Comparison of ENCODE assay signal across 8 cellular contexts in the genomic region with DNA sequence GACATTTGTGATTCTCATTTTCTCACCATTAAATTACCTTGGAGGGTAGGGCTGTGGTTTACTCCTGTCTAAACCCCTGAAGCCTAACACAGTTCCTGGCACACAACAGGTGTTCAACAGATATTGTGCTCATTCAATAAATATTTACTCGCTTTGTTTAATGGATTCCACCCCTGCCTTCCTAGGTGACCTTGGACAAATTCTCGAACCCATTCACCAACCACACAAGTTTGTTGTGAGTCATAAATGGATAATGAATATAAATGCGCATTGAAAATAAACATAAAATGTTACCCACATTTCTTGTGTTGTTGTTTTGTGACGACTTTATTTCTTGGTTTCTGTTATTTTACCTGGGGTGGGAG. TPM values are rescaled to one million over a fixed set of nuclear protein-coding genes. Genes with fewer than 3 reads are reported as not detected.
DNase-seq lines count a peak whose midpoint lies in the region; ATAC-seq lines count a peak whose summit lies in the region.

No MANE protein-coding gene starts in this region.

- H3K27me3 Mint-ChIP-seq in CD8-positive, alpha-beta memory T cell: peaks cover 0 to 3% of the 10 kb centered on the region in 2 donors
- H3K27me3 Mint-ChIP-seq in activated T-helper 1 cell treated with anti-CD3 and anti-CD28 coated beads, Interleukin-12 subunit alpha, Interleukin-12 subunit beta, Interleukin-2, Interleukin-4 antibody, amounts not matched to agents 30 ng/mL and 10 ng/mL and 1 ng/mL, durations not matched to agents 14 hours and 24 hours and 36 hours (ENCODE audit: insufficient read depth): no peaks in the 10 kb centered on the region
- H3K27me3 Mint-ChIP-seq in natural killer cell treated with Interleukin-12 subunit alpha and Interleukin-12 subunit beta and Interleukin-15 and Interleukin-18, amount 100 ng/mL, for 72 hours: no peaks in the 10 kb centered on the region

- no peak for DNase-seq in CD8-positive, alpha-beta memory T cell
- no peak for DNase-seq in activated T-helper 1 cell treated with anti-CD3 and anti-CD28 coated beads, Interleukin-12 subunit alpha, Interleukin-12 subunit beta, Interleukin-2, Interleukin-4 antibody, amounts not matched to agents 30 ng/mL and 10 ng/mL and 1 ng/mL, durations not matched to agents 14 hours and 24 hours and 36 hours (ENCODE audit: low spot score)
- no peak for DNase-seq in natural killer cell treated with Interleukin-12 subunit alpha and Interleukin-12 subunit beta and Interleukin-15 and Interleukin-18, amount 100 ng/mL, for 72 hours (ENCODE audit: low spot score)
- DNase-seq in HUDEP-2 (lab: John Stamatoyannopoulos, UW; ENCODE audit: unreplicated experiment in 76 of 76): no peak
- no peak for DNase-seq in KG1 (lab: John Stamatoyannopoulos, UW)

- H3K27ac ChIP-seq in CD8-positive, alpha-beta memory T cell (ENCODE audit: low read depth, low read length): peak overlapping the region; percentile 95

- no peaks in the 10 kb centered on the region for H3K27me3 ChIP-seq in CD8-positive, alpha-beta memory T cell (ENCODE audit: insufficient read depth, low read length, poor library complexity, severe bottlenecking)

- peaks cover 20% of the 10 kb centered on the region for H3K36me3 ChIP-seq in CD8-positive, alpha-beta memory T cell (ENCODE audit: insufficient read depth, low read length)

- peaks cover 0 to 31% (median 10%) of the 10 kb centered on the region in 3 donors for H3K36me3 Mint-ChIP-seq in CD8-positive, alpha-beta memory T cell
- H3K36me3 Mint-ChIP-seq in activated T-helper 1 cell treated with anti-CD3 and anti-CD28 coated beads, Interleukin-12 subunit alpha, Interleukin-12 subunit beta, Interleukin-2, Interleukin-4 antibody, amounts not matched to agents 30 ng/mL and 10 ng/mL and 1 ng/mL, durations not matched to agents 14 hours and 24 hours and 36 hours (ENCODE audit: low read depth): peaks cover 15% of the 10 kb centered on the region
- peaks cover 17% of the 10 kb centered on the region for H3K36me3 Mint-ChIP-seq in natural killer cell treated with Interleukin-12 subunit alpha and Interleukin-12 subunit beta and Interleukin-15 and Interleukin-18, amount 100 ng/mL, for 72 hours

- H3K9me3 Mint-ChIP-seq in CD8-positive, alpha-beta memory T cell: no peaks in the 10 kb centered on the region
- H3K9me3 Mint-ChIP-seq in activated T-helper 1 cell treated with anti-CD3 and anti-CD28 coated beads, Interleukin-12 subunit alpha, Interleukin-12 subunit beta, Interleukin-2, Interleukin-4 antibody, amounts not matched to agents 30 ng/mL and 10 ng/mL and 1 ng/mL, durations not matched to agents 14 hours and 24 hours and 36 hours: no peaks in the 10 kb centered on the region
- H3K9me3 Mint-ChIP-seq in natural killer cell treated with Interleukin-12 subunit alpha and Interleukin-12 subunit beta and Interleukin-15 and Interleukin-18, amount 100 ng/mL, for 72 hours: no peaks in the 10 kb centered on the region

- peaks cover 45 to 55% (median 51%) of the 10 kb centered on the region in 3 donors for H3K4me1 Mint-ChIP-seq in CD8-positive, alpha-beta memory T cell
- peaks cover 44% of the 10 kb centered on the region for H3K4me1 Mint-ChIP-seq in activated T-helper 1 cell treated with anti-CD3 and anti-CD28 coated beads, Interleukin-12 subunit alpha, Interleukin-12 subunit beta, Interleukin-2, Interleukin-4 antibody, amounts not matched to agents 30 ng/mL and 10 ng/mL and 1 ng/mL, durations not matched to agents 14 hours and 24 hours and 36 hours (ENCODE audit: low read depth)
- H3K4me1 Mint-ChIP-seq in natural killer cell treated with Interleukin-12 subunit alpha and Interleukin-12 subunit beta and Interleukin-15 and Interleukin-18, amount 100 ng/mL, for 72 hours (ENCODE audit: low read depth in 2 of 2): peaks cover 34 to 35% of the 10 kb centered on the region in 2 donors

- H3K4me3 ChIP-seq in CD8-positive, alpha-beta memory T cell (ENCODE audit: low read length): peak overlapping the region; percentile 99

- H3K4me1 ChIP-seq in CD8-positive, alpha-beta memory T cell (ENCODE audit: insufficient read depth, low read length): peaks cover 40% of the 10 kb centered on the region

- ATAC-seq in HG02884 (IDR thresholded peaks at IDR 0.05; ENCODE audit: unreplicated experiment) (peak; percentile 20), GM18861 (IDR thresholded peaks at IDR 0.05; ENCODE audit: unreplicated experiment) (no peak), GM21737 (IDR thresholded peaks at IDR 0.05; ENCODE audit: unreplicated experiment) (no peak)
- no peak for ATAC-seq in natural killer cell treated with Interleukin-12 subunit alpha and Interleukin-12 subunit beta and Interleukin-15 and Interleukin-18, amount 100 ng/mL, for 72 hours

- H3K9me3 ChIP-seq in CD8-positive, alpha-beta memory T cell (ENCODE audit: low read length): no peaks in the 10 kb centered on the region

- intact Hi-C loops in activated T-helper 1 cell treated with anti-CD3 and anti-CD28 coated beads, Interleukin-12 subunit alpha, Interleukin-12 subunit beta, Interleukin-2, Interleukin-4 antibody, amounts not matched to agents 30 ng/mL and 10 ng/mL and 1 ng/mL, durations not matched to agents 14 hours and 24 hours and 36 hours (cut with micrococcal nuclease): loop anchor here (1.0 to 2.0 kb wide), 5 partner anchors 10 to 123 kb away; a partner anchor contains a TSS

- POLR2A ChIA-PET in CD8-positive, alpha-beta memory T cell (lab: Charles Lee): interaction anchor here (1.4 to 1.9 kb wide), 3 partner anchors 10 to 63 kb away, joined by 5 to 7 read pairs (median 6); a partner anchor contains a TSS

- CTCF ChIA-PET in CD8-positive, alpha-beta memory T cell (lab: Charles Lee): interaction anchor here (0.8 to 4.1 kb wide), 12 partner anchors 9 to 123 kb away, joined by 3 to 24 read pairs (median 6); a partner anchor contains a TSS

- H3K27ac Mint-ChIP-seq in CD8-positive, alpha-beta memory T cell: peak overlapping the region; percentile 98 to 100 (median 99)
- H3K27ac Mint-ChIP-seq in activated T-helper 1 cell treated with anti-CD3 and anti-CD28 coated beads, Interleukin-12 subunit alpha, Interleukin-12 subunit beta, Interleukin-2, Interleukin-4 antibody, amounts not matched to agents 30 ng/mL and 10 ng/mL and 1 ng/mL, durations not matched to agents 14 hours and 24 hours and 36 hours: peak overlapping the region; percentile 98
- H3K27ac Mint-ChIP-seq in natural killer cell treated with Interleukin-12 subunit alpha and Interleukin-12 subunit beta and Interleukin-15 and Interleukin-18, amount 100 ng/mL, for 72 hours: peak overlapping the region; percentile 81 to 94

- H3K4me3 Mint-ChIP-seq in CD8-positive, alpha-beta memory T cell: peak overlapping the region; percentile 99 to 100 (median 100)
- peak overlapping the region; percentile 98 for H3K4me3 Mint-ChIP-seq in activated T-helper 1 cell treated with anti-CD3 and anti-CD28 coated beads, Interleukin-12 subunit alpha, Interleukin-12 subunit beta, Interleukin-2, Interleukin-4 antibody, amounts not matched to agents 30 ng/mL and 10 ng/mL and 1 ng/mL, durations not matched to agents 14 hours and 24 hours and 36 hours
- H3K4me3 Mint-ChIP-seq in natural killer cell treated with Interleukin-12 subunit alpha and Interleukin-12 subunit beta and Interleukin-15 and Interleukin-18, amount 100 ng/mL, for 72 hours: peak overlapping the region; percentile 98

RNA-seq across cellular contexts. Expression of a gene that starts 0.4 kb away (rescaled TPM):
- 10 to 100 TPM; 64.0 to 69.0 TPM for total RNA-seq in CD8-positive, alpha-beta memory T cell
- polyA plus RNA-seq in CD8-positive, alpha-beta memory T cell: 32.6 TPM
- 63.5 and 68.6 TPM in 2 replicates for total RNA-seq in activated T-helper 1 cell treated with anti-CD3 and anti-CD28 coated beads, Interleukin-12 subunit alpha, Interleukin-12 subunit beta, Interleukin-2, Interleukin-4 antibody, amounts not matched to agents 30 ng/mL and 10 ng/mL and 1 ng/mL, durations not matched to agents 14 hours and 24 hours and 36 hours
- total RNA-seq in natural killer cell treated with Interleukin-12 subunit alpha and Interleukin-12 subunit beta and Interleukin-15 and Interleukin-18, amount 100 ng/mL, for 72 hours: 10 to 100 TPM; 43.2 to 44.6 TPM

RNA-seq across cellular contexts. Expression of a gene that starts 9.8 kb away (rescaled TPM):
- 1 to 10 TPM; 3.5 to 3.9 TPM for total RNA-seq in CD8-positive, alpha-beta memory T cell
- 3.3 TPM for polyA plus RNA-seq in CD8-positive, alpha-beta memory T cell
- total RNA-seq in activated T-helper 1 cell treated with anti-CD3 and anti-CD28 coated beads, Interleukin-12 subunit alpha, Interleukin-12 subunit beta, Interleukin-2, Interleukin-4 antibody, amounts not matched to agents 30 ng/mL and 10 ng/mL and 1 ng/mL, durations not matched to agents 14 hours and 24 hours and 36 hours: 4.5 and 5.4 TPM in 2 replicates
- total RNA-seq in natural killer cell treated with Interleukin-12 subunit alpha and Interleukin-12 subunit beta and Interleukin-15 and Interleukin-18, amount 100 ng/mL, for 72 hours: 1 to 10 TPM; 2.0 to 3.2 TPM

RNA-seq across cellular contexts. Expression of a gene that starts 10.3 kb away (rescaled TPM):
- 10 to 100 TPM; 69.8 to 74.2 TPM for total RNA-seq in CD8-positive, alpha-beta memory T cell
- 18.6 TPM for polyA plus RNA-seq in CD8-positive, alpha-beta memory T cell
- 89.7 and 90.0 TPM in 2 replicates for total RNA-seq in activated T-helper 1 cell treated with anti-CD3 and anti-CD28 coated beads, Interleukin-12 subunit alpha, Interleukin-12 subunit beta, Interleukin-2, Interleukin-4 antibody, amounts not matched to agents 30 ng/mL and 10 ng/mL and 1 ng/mL, durations not matched to agents 14 hours and 24 hours and 36 hours
- 10 to 100 TPM; 42.9 to 51.2 TPM for total RNA-seq in natural killer cell treated with Interleukin-12 subunit alpha and Interleukin-12 subunit beta and Interleukin-15 and Interleukin-18, amount 100 ng/mL, for 72 hours

RNA-seq across cellular contexts. Expression of a gene that starts 15.3 kb away (rescaled TPM):
- 1 to 10 TPM; 7.2 to 7.4 TPM for total RNA-seq in CD8-positive, alpha-beta memory T cell
- 0.52 TPM for polyA plus RNA-seq in CD8-positive, alpha-beta memory T cell
- 9.0 and 9.9 TPM in 2 replicates for total RNA-seq in activated T-helper 1 cell treated with anti-CD3 and anti-CD28 coated beads, Interleukin-12 subunit alpha, Interleukin-12 subunit beta, Interleukin-2, Interleukin-4 antibody, amounts not matched to agents 30 ng/mL and 10 ng/mL and 1 ng/mL, durations not matched to agents 14 hours and 24 hours and 36 hours
- 10 to 100 TPM; 11.7 to 18.8 TPM for total RNA-seq in natural killer cell treated with Interleukin-12 subunit alpha and Interleukin-12 subunit beta and Interleukin-15 and Interleukin-18, amount 100 ng/mL, for 72 hours

RNA-seq across cellular contexts. Expression of a gene that starts 27.3 kb away (rescaled TPM):
- total RNA-seq in CD8-positive, alpha-beta memory T cell: 10 to 100 TPM; 26.3 to 27.2 TPM
- polyA plus RNA-seq in CD8-positive, alpha-beta memory T cell: 5.7 TPM
- 21.2 and 21.8 TPM in 2 replicates for total RNA-seq in activated T-helper 1 cell treated with anti-CD3 and anti-CD28 coated beads, Interleukin-12 subunit alpha, Interleukin-12 subunit beta, Interleukin-2, Interleukin-4 antibody, amounts not matched to agents 30 ng/mL and 10 ng/mL and 1 ng/mL, durations not matched to agents 14 hours and 24 hours and 36 hours
- 10 to 100 TPM; 15.8 to 17.0 TPM for total RNA-seq in natural killer cell treated with Interleukin-12 subunit alpha and Interleukin-12 subunit beta and Interleukin-15 and Interleukin-18, amount 100 ng/mL, for 72 hours
